ENCODE assay signal across 1 cellular context in genomic region chr15:67137319-67137718, GRCh38.
TF ChIP-seq lines count a peak whose summit lies in the region.

No MANE protein-coding gene starts in this region.

TF ChIP-seq in SK-N-SH, 30 proteins besides CTCF, POLR2A, EP300 and RAD21 (continued from another document):
- TF ChIP-seq REST (IDR thresholded peaks at IDR 0.05; ENCODE audit: low read depth, low read length) (no peak), IRF3 (IDR thresholded peaks at IDR 0.05; ENCODE audit: low read depth, low read length) (no peak), MXI1 (IDR thresholded peaks at IDR 0.05; ENCODE audit: low read depth, low read length) (no peak), GATA2 (CRISPR knock-in tag; IDR thresholded peaks at IDR 0.05) (no peak)
